In genomic region chr11:3164138-3164539, GRCh38 we compare ENCODE assay signal across 8 cellular contexts. TPM values are rescaled to one million over a fixed set of nuclear protein-coding genes. Genes with fewer than 3 reads are reported as not detected.
DNase-seq lines count a peak whose midpoint lies in the region; ATAC-seq, FAIRE-seq and TF ChIP-seq lines count a peak whose summit lies in the region.

No MANE protein-coding gene starts in this region.

- H3K9me3 ChIP-seq in Caco-2 (no peaks in the 10 kb centered on the region), pancreas (no peaks in the 10 kb centered on the region)

- no peaks in the 10 kb centered on the region for H3K27me3 ChIP-seq in Caco-2 (replicated peaks; ENCODE audit: control insufficient read depth, insufficient read depth, low read length)
- H3K27me3 ChIP-seq in pancreas: no peaks in the 10 kb centered on the region

- H3K36me3 ChIP-seq in Caco-2 (ENCODE audit: control insufficient read depth, insufficient read depth, low read length) (no peaks in the 10 kb centered on the region), pancreas (no peaks in the 10 kb centered on the region)

- intact Hi-C loops in Caco-2 (cut with micrococcal nuclease; ENCODE audit: unreplicated experiment) (no loop called here), pancreas (cut with DNase I) (loop anchor here in 1 of 3 donors (10.0 kb wide), 1 partner anchor 61 kb away; no protein-coding TSS in a partner anchor)

- H3K27ac ChIP-seq in RWPE1 (peak overlapping the region; percentile 77), pancreas (no peak overlapping the region)

- peaks cover 6% of the 10 kb centered on the region for H3K4me1 Mint-ChIP-seq in Caco-2 (ENCODE audit: low read depth, unreplicated experiment)

- no peaks in the 10 kb centered on the region for H3K9me3 Mint-ChIP-seq in Caco-2 (ENCODE audit: unreplicated experiment)

- no peak for FAIRE-seq in pancreas (lab: Jason Lieb, UNC)

- 29 to 39% methylated on average over 13 of the region's 13 CpGs for WGBS in pancreas, 2 donors

- no peak for TF ChIP-seq CTCF in Caco-2 (IDR thresholded peaks at IDR 0.05; ENCODE audit: insufficient read depth in 1 of 2, low read depth in 1 of 2, low read length in 1 of 2, severe bottlenecking in 1 of 2, unreplicated experiment in 1 of 2)
- no peak for TF ChIP-seq CTCF in RWPE1 (conservative IDR thresholded peaks at IDR 0.05; ENCODE audit: low read depth)
- TF ChIP-seq CTCF in fibroblast of mammary gland (conservative IDR thresholded peaks at IDR 0.05; ENCODE audit: control insufficient read depth, insufficient read depth, low read depth, low read length): no peak
- TF ChIP-seq CTCF in pancreas (IDR thresholded peaks at IDR 0.05): no peak

- no TSS peak for BruUV-seq in Caco-2 (replicated peaks; lab: Mats Ljungman, UMichigan)

- POLR2A ChIA-PET in Caco-2 (lab: Charles Lee) (no interaction called here), RWPE1 (lab: Yijun Ruan, JAX; ENCODE audit: low non-redundant PET) (no interaction called here)

- H3K4me3 Mint-ChIP-seq in Caco-2 (ENCODE audit: unreplicated experiment): peak overlapping the region; percentile 75

- no peak for DNase-seq in Caco-2
- DNase-seq in RWPE1 (ENCODE audit: low spot score): no peak
- no peak for DNase-seq in fibroblast of mammary gland (ENCODE audit: low read depth)
- peak in 3 of 6 donors; percentile 21 to 75 (median 55) for DNase-seq in pancreas
- no peak for DNase-seq in islet precursor cell
- no peak for DNase-seq in retina
- no peak for DNase-seq in NCI-H2107 (lab: John Stamatoyannopoulos, UW)

- H3K4me3 ChIP-seq in Caco-2 (ENCODE audit: low read depth, low read length) (peak overlapping the region; percentile 60), fibroblast of mammary gland (ENCODE audit: control insufficient read depth, low read depth, low read length) (peak overlapping the region; percentile 83), pancreas (peak overlapping the region; percentile 55 to 84 (median 78))

- H3K4me1 ChIP-seq in Caco-2 (no peaks in the 10 kb centered on the region), pancreas (peaks cover 0 to 26% (median 9%) of the 10 kb centered on the region in 3 donors)

- no peaks in the 10 kb centered on the region for H3K36me3 Mint-ChIP-seq in Caco-2 (ENCODE audit: insufficient read depth, unreplicated experiment)

- ATAC-seq in pancreas: no peak
- ATAC-seq in GM18517 (IDR thresholded peaks at IDR 0.05; ENCODE audit: unreplicated experiment): no peak

- H3K27ac Mint-ChIP-seq in Caco-2 (ENCODE audit: unreplicated experiment): no peak overlapping the region

- CTCF ChIA-PET in Caco-2 (lab: Charles Lee): no interaction called here
- CTCF ChIA-PET in RWPE1 (lab: Yijun Ruan, JAX): interaction anchor here (1.1 kb wide), 1 partner anchor 39 kb away, joined by 3 read pairs; no protein-coding TSS in a partner anchor

- no peaks in the 10 kb centered on the region for H3K27me3 Mint-ChIP-seq in Caco-2 (ENCODE audit: insufficient read depth, unreplicated experiment)

RNA-seq across cellular contexts. Expression of gene OSBPL5, which starts 1.0 kb away (rescaled TPM):
- total RNA-seq in Caco-2 (2022) (4.9 and 5.5 TPM in 2 replicates), pancreas (10 to 100 TPM in 4 of 6 donors, 1 to 10 TPM in 2; 9.8 to 16.7 (median 10.6) TPM)
- 10 to 100 TPM; 12.6 to 14.9 TPM for polyA plus RNA-seq in pancreas

RNA-seq across cellular contexts. Expression of gene MRGPRG, which starts 54.5 kb away (rescaled TPM):
- not detected in 2 replicates for total RNA-seq in Caco-2 (2022)
- total RNA-seq in pancreas: not detected
- polyA plus RNA-seq in pancreas: not detected
